ENCODE assay signal across 8 cellular contexts in genomic region chr16:77584205-77584859, GRCh38.
DNase-seq lines count a peak whose midpoint lies in the region; ATAC-seq and TF ChIP-seq lines count a peak whose summit lies in the region.

No MANE protein-coding gene starts in this region.

- no peak overlapping the region for H3K4me3 Mint-ChIP-seq in activated T-cell treated with anti-CD3 and anti-CD28 coated beads, Interleukin-2, amount 50 U/mL, for 24 hours

- DNase-seq in cardiac muscle cell (ENCODE audit: low read depth in 1 of 2, low spot score in 1 of 2) (peak; percentile 59 to 83), Right ventricle myocardium inferior (ENCODE audit: missing footprints) (no peak), NOMO-1 (lab: John Stamatoyannopoulos, UW; ENCODE audit: unreplicated experiment in 2 of 2) (peak; percentile 46 to 63), foreskin melanocyte (peak; percentile 36), trophoblast cell (peak; percentile 52 to 85), 8988T (no peak)
- DNase-seq in activated T-cell treated with anti-CD3 and anti-CD28 coated beads, Interleukin-2, amount 50 U/mL, for 24 hours = peak; percentile 38

- no CpG with 5 or more reads among the region's 7 CpGs for WGBS in trophoblast cell (ENCODE audit: extremely low coverage, insufficient coverage, insufficient read length)

- no peak overlapping the region for H3K27ac Mint-ChIP-seq in activated T-cell treated with anti-CD3 and anti-CD28 coated beads, Interleukin-2, amount 50 U/mL, for 24 hours

- TF ChIP-seq CTCF in cardiac muscle cell (IDR thresholded peaks at IDR 0.05; ENCODE audit: low read depth, low read length) = peak; percentile 88

- H3K27me3 Mint-ChIP-seq in activated T-cell treated with anti-CD3 and anti-CD28 coated beads, Interleukin-2, amount 50 U/mL, for 24 hours = peaks cover 46% of the 10 kb centered on the region

- peak overlapping the region; percentile 70 for H2BK120ac ChIP-seq in trophoblast cell (ENCODE audit: insufficient read depth, low read length, poor library complexity)

- H3K4me3 ChIP-seq in cardiac muscle cell = no peak overlapping the region
- H3K4me3 ChIP-seq in trophoblast cell (ENCODE audit: low read depth, low read length) = no peak overlapping the region

- H3K4ac ChIP-seq in trophoblast cell (ENCODE audit: low read depth, low read length) = no peak overlapping the region

- H3K27ac ChIP-seq in cardiac muscle cell (no peak overlapping the region), trophoblast cell (ENCODE audit: low read depth, low read length) (no peak overlapping the region)

- H3K9ac ChIP-seq in trophoblast cell (ENCODE audit: low read length) = no peak overlapping the region

- H3K79me1 ChIP-seq in trophoblast cell (ENCODE audit: low read length) = peaks cover 10% of the 10 kb centered on the region

- no peak for ATAC-seq in Right ventricle myocardium inferior
- ATAC-seq in HG03442 (IDR thresholded peaks at IDR 0.05; ENCODE audit: unreplicated experiment) = peak; percentile 53

- H3K4me1 Mint-ChIP-seq in activated T-cell treated with anti-CD3 and anti-CD28 coated beads, Interleukin-2, amount 50 U/mL, for 24 hours (ENCODE audit: low read depth) = peaks cover 6% of the 10 kb centered on the region

- no peaks in the 10 kb centered on the region for H3K36me3 Mint-ChIP-seq in activated T-cell treated with anti-CD3 and anti-CD28 coated beads, Interleukin-2, amount 50 U/mL, for 24 hours (ENCODE audit: low read depth)

- H3K4me2 ChIP-seq in trophoblast cell (ENCODE audit: low read length) = no peak overlapping the region

- H3K4me1 ChIP-seq in cardiac muscle cell (ENCODE audit: low read depth) = no peaks in the 10 kb centered on the region
- H3K4me1 ChIP-seq in trophoblast cell (ENCODE audit: control insufficient read depth in 1 of 2, insufficient read depth in 2 of 2, low read length in 2 of 2) = peaks cover 11 to 13% of the 10 kb centered on the region in 2 experiments

- H3K14ac ChIP-seq in trophoblast cell (ENCODE audit: low read length) = no peak overlapping the region

- H3K79me2 ChIP-seq in trophoblast cell (ENCODE audit: control insufficient read depth, insufficient read depth, low read length, poor library complexity) = no peaks in the 10 kb centered on the region

- no peak overlapping the region for H4K8ac ChIP-seq in trophoblast cell (ENCODE audit: low read depth, low read length)

- H3K9me3 ChIP-seq in cardiac muscle cell (ENCODE audit: low read depth) (no peaks in the 10 kb centered on the region), trophoblast cell (ENCODE audit: insufficient read depth, low read depth, low read length) (no peaks in the 10 kb centered on the region)

- H3K27me3 ChIP-seq in cardiac muscle cell (peaks cover 3% of the 10 kb centered on the region), trophoblast cell (ENCODE audit: insufficient read depth, low read length) (no peaks in the 10 kb centered on the region)

- no peak overlapping the region for H2BK5ac ChIP-seq in trophoblast cell (ENCODE audit: low read depth, low read length, poor library complexity)

- H2BK12ac ChIP-seq in trophoblast cell (ENCODE audit: low read length) = peak overlapping the region; percentile 71

- no peak overlapping the region for H2AFZ ChIP-seq in trophoblast cell (ENCODE audit: insufficient read depth, low read length, poor library complexity)

- no peaks in the 10 kb centered on the region for H3K9me3 Mint-ChIP-seq in activated T-cell treated with anti-CD3 and anti-CD28 coated beads, Interleukin-2, amount 50 U/mL, for 24 hours

- H4K91ac ChIP-seq in trophoblast cell (ENCODE audit: low read depth, low read length) = no peak overlapping the region

- H3K23ac ChIP-seq in trophoblast cell (ENCODE audit: low read length) = no peak overlapping the region

- no peak overlapping the region for H3K18ac ChIP-seq in trophoblast cell (ENCODE audit: low read length)

- H3K36me3 ChIP-seq in cardiac muscle cell (no peaks in the 10 kb centered on the region), trophoblast cell (ENCODE audit: control insufficient read depth in 1 of 2, insufficient read depth in 2 of 2, low read length in 2 of 2) (no peaks in the 10 kb centered on the region)

- intact Hi-C loops in Right ventricle myocardium inferior (cut with DNase I) = loop anchor here (1.0 to 2.0 kb wide), 2 partner anchors 146 to 348 kb away; no protein-coding TSS in a partner anchor

- no peak overlapping the region for H4K12ac ChIP-seq in trophoblast cell (ENCODE audit: low read depth, low read length)

- no peak overlapping the region for H2AK5ac ChIP-seq in trophoblast cell (ENCODE audit: low read length)

Comparison
In these comparisons a context has a peak if more than half of its experiments do, and no peak if none do; other contexts are left out.
1. DNase-seq: peak in cardiac muscle cell (2 of 2), NOMO-1 (2 of 2), activated T-cell treated with anti-CD3 and anti-CD28 coated beads, Interleukin-2, amount 50 U/mL, for 24 hours (single experiment), foreskin melanocyte (single experiment) and trophoblast cell (2 of 2); none in Right ventricle myocardium inferior (single experiment) and 8988T (single experiment).